Comparison of ENCODE assay signal across 8 cellular contexts in genomic region chr6:159169557-159170332, GRCh38. TPM values are rescaled to one million over a fixed set of nuclear protein-coding genes. Genes with fewer than 3 reads are reported as not detected.
A peak's percentile ranks its signal among the peaks of the same experiment; 100 is the strongest.
DNase-seq lines count a peak whose midpoint lies in the region; ATAC-seq and TF ChIP-seq lines count a peak whose summit lies in the region.

No MANE protein-coding gene starts in this region.

- peaks cover 63% of the 10 kb centered on the region for H3K27me3 ChIP-seq in NT2/D1 (ENCODE audit: insufficient read depth, insufficient read length)
- peaks cover 51% of the 10 kb centered on the region for H3K27me3 ChIP-seq in upper lobe of right lung

- H3K9me3 ChIP-seq in NT2/D1 (ENCODE audit: insufficient read depth, low read length) (peaks cover 13% of the 10 kb centered on the region; the same call in 1 of the 2 replicates), upper lobe of right lung (no peaks in the 10 kb centered on the region)

- ATAC-seq in GM19023 (IDR thresholded peaks at IDR 0.05; ENCODE audit: unreplicated experiment) (peak; percentile 21), upper lobe of right lung (peak; percentile 41)

- H3K4me3 ChIP-seq in NT2/D1 (ENCODE audit: insufficient read length, low read depth) (peak overlapping the region; percentile 49), upper lobe of right lung (peak overlapping the region; percentile 35)

- H3K36me3 ChIP-seq in NT2/D1 (ENCODE audit: insufficient read depth, insufficient read length, low read length) (no peaks in the 10 kb centered on the region), upper lobe of right lung (no peaks in the 10 kb centered on the region)

- intact Hi-C loops in upper lobe of right lung (cut with DNase I) = loop anchor here (10.0 kb wide), 1 partner anchor 475 kb away; no protein-coding TSS in a partner anchor

- H3K27ac ChIP-seq in upper lobe of right lung = no peak overlapping the region

- H3K27ac Mint-ChIP-seq in mesothelial cell of epicardium = no peak overlapping the region

- peak; percentile 52 for DNase-seq in AG08395 (ENCODE audit: low spot score)
- peak; percentile 25 for DNase-seq in NT2/D1 (ENCODE audit: low read depth, low spot score)
- DNase-seq in dermis blood vessel endothelial cell = peak; percentile 10
- DNase-seq in mesothelial cell of epicardium (ENCODE audit: low spot score in 2 of 2, unreplicated experiment in 2 of 2) = peak in 1 of 2 experiments; percentile 55
- no peak for DNase-seq in upper lobe of right lung
- DNase-seq in NCI-H146 (lab: John Stamatoyannopoulos, UW) = no peak
- no peak for DNase-seq in AML-193 (lab: John Stamatoyannopoulos, UW)

- H3K36me3 Mint-ChIP-seq in mesothelial cell of epicardium = no peaks in the 10 kb centered on the region

- H3K9ac ChIP-seq in NT2/D1 (ENCODE audit: insufficient read length, low read depth) = peak overlapping the region; percentile 76

- peaks cover 19% of the 10 kb centered on the region for H3K4me1 Mint-ChIP-seq in mesothelial cell of epicardium

- TF ChIP-seq CTCF in mesothelial cell of epicardium (IDR thresholded peaks at IDR 0.05; ENCODE audit: unreplicated experiment) (no peak), upper lobe of right lung (IDR thresholded peaks at IDR 0.05) (no peak)

- peaks cover 94% of the 10 kb centered on the region for H3K27me3 Mint-ChIP-seq in mesothelial cell of epicardium (ENCODE audit: low read depth)

- H3K4me1 ChIP-seq in NT2/D1 (ENCODE audit: insufficient read depth, insufficient read length) = no peaks in the 10 kb centered on the region
- H3K4me1 ChIP-seq in upper lobe of right lung = peaks cover 16% of the 10 kb centered on the region

- H3K9me3 Mint-ChIP-seq in mesothelial cell of epicardium = no peaks in the 10 kb centered on the region

- H3K4me3 Mint-ChIP-seq in mesothelial cell of epicardium = peak overlapping the region; percentile 60

RNA-seq across cellular contexts. Expression of gene FNDC1, which starts 0.5 kb away (rescaled TPM):
- total RNA-seq in dermis blood vessel endothelial cell (not detected in 2 replicates), mesothelial cell of epicardium (0.31 to 0.40 TPM (median 0.34 TPM) in 3 replicates), upper lobe of right lung (1.1 TPM)

Comparison
In these comparisons a context has a peak if more than half of its experiments do, and no peak if none do; other contexts are left out.
1. DNase-seq: peak in AG08395 (single experiment), NT2/D1 (single experiment) and dermis blood vessel endothelial cell (single experiment); none in upper lobe of right lung (single experiment), NCI-H146 (single experiment) and AML-193 (0 of 2).